In genomic region chr17:37047631-37048104, GRCh38 we compare ENCODE assay signal across 8 cellular contexts.
A peak's percentile ranks its signal among the peaks of the same experiment; 100 is the strongest.
DNase-seq lines count a peak whose midpoint lies in the region; ATAC-seq and TF ChIP-seq lines count a peak whose summit lies in the region.

No MANE protein-coding gene starts in this region.

- H3K27ac ChIP-seq in heart right ventricle (no peak overlapping the region), aorta (ENCODE audit: low read depth in 1 of 2, low read length in 2 of 2) (no peak overlapping the region)

- WGBS in heart right ventricle, 2 donors, result 7% methylated on average over 9 of the region's 9 CpGs
- 4 to 6% methylated on average over 9 of the region's 9 CpGs for WGBS in aorta, 2 donors

- H3K4me3 ChIP-seq in adipocyte (ENCODE audit: low read length) (no peak overlapping the region), heart right ventricle (no peak overlapping the region), aorta (ENCODE audit: low read length in 2 of 2) (no peak overlapping the region)

- DNase-seq in NCI-H146 (lab: John Stamatoyannopoulos, UW) (peak; percentile 82), T-helper 1 cell (peak; percentile 45 to 79 (median 57)), adipocyte (ENCODE audit: low read depth) (peak; percentile 91), heart right ventricle (peak; percentile 64 to 66), pulmonary artery endothelial cell (ENCODE audit: low read depth, low spot score) (peak; percentile 44), aorta (peak; percentile 84 to 91)

- ATAC-seq in heart right ventricle (peak in 6 of 8 donors; percentile 61 to 83 (median 70)), aorta (ENCODE audit: low FRiP score) (peak; percentile 84), GM19324 (IDR thresholded peaks at IDR 0.05; ENCODE audit: low FRiP score, unreplicated experiment) (no peak)

- H3K4me1 ChIP-seq in adipocyte (ENCODE audit: control insufficient read depth, insufficient read depth, low read length) (peaks cover 7% of the 10 kb centered on the region), heart right ventricle (no peaks in the 10 kb centered on the region), aorta (ENCODE audit: control insufficient read depth in 1 of 2, insufficient read depth in 2 of 2, low read length in 2 of 2) (no peaks in the 10 kb centered on the region)

- H3K9me3 ChIP-seq in adipocyte (ENCODE audit: control insufficient read depth, low read length) (no peaks in the 10 kb centered on the region), heart right ventricle (no peaks in the 10 kb centered on the region), aorta (ENCODE audit: control insufficient read depth, low read length) (no peaks in the 10 kb centered on the region)

- intact Hi-C loops in heart right ventricle (cut with DNase I), result loop anchor here (1.0 to 5.0 kb wide), 6 partner anchors 415 to 425 kb away; no protein-coding TSS in a partner anchor
- intact Hi-C loops in aorta (cut with DNase I), result loop anchor here (2.0 to 5.0 kb wide), 3 partner anchors 417 to 445 kb away; partner anchors contain the start of gene MRM1 (in 1 of the 2)

- no peak overlapping the region for H3K9ac ChIP-seq in adipocyte (ENCODE audit: low read length)

- H3K27me3 ChIP-seq in adipocyte (replicated peaks; ENCODE audit: control insufficient read depth, insufficient read depth, low read length) (no peaks in the 10 kb centered on the region), heart right ventricle (no peaks in the 10 kb centered on the region), aorta (ENCODE audit: control insufficient read depth in 1 of 2, insufficient read depth in 2 of 2, low read length in 1 of 2) (no peaks in the 10 kb centered on the region)

- H3K36me3 ChIP-seq in adipocyte (ENCODE audit: control insufficient read depth, insufficient read depth, low read length, severe bottlenecking), result peaks cover 18% of the 10 kb centered on the region
- H3K36me3 ChIP-seq in heart right ventricle, result peaks cover 0 to 57% (median 0%) of the 10 kb centered on the region in 9 donors
- H3K36me3 ChIP-seq in aorta (ENCODE audit: control insufficient read depth in 1 of 2, insufficient read depth in 2 of 2, low read length in 1 of 2), result peaks cover 4% of the 10 kb centered on the region in 2 donors

- TF ChIP-seq CTCF in GM12873 (IDR thresholded peaks at IDR 0.05; ENCODE audit: insufficient read depth, low read depth, low read length, missing control alignments), result peak; percentile 89
- TF ChIP-seq CTCF in heart right ventricle (IDR thresholded peaks at IDR 0.05), result peak; percentile 77 to 92 (median 88)
